In the genomic region with DNA sequence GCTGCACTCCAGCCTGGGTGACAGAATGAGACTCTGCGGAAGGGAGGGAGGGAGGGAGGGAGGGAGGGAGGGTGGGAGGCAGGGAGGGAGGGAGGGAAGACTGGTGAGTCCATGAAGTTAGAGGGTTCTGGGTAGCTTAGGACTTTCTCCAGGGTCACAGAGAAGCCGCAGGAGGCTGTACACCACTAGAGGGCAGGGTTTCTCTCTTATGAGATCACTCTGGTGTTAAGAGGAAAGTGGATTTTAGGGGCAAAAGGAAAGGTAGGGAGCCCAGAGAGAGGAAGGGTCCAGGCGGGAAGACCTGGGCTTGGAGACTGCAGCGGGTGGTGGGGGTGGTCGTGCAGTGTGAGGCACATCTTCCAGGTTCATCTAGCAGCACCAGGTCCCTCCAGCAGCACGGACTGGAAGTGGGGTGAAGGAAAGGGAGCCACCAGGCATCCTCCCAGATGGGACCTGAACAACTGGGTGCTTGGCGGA, we compare ENCODE assay signal across 9 cellular contexts. TPM values are rescaled to one million over a fixed set of nuclear protein-coding genes. Genes with fewer than 3 reads are reported as not detected.
DNase-seq lines count a peak whose midpoint lies in the region; ATAC-seq and TF ChIP-seq lines count a peak whose summit lies in the region.
"Had no signal": no experiment of that assay in that cellular context is flagged by ENCODE, and none has a peak within 500 bp of the region (broad histone marks: within the 10 kb centered on the region; RNA-seq: fewer than 3 reads in every experiment).

No MANE protein-coding gene starts in this region.

- H3K36me3 ChIP-seq in lower lobe of right lung (no peaks in the 10 kb centered on the region), tibial nerve (no peaks in the 10 kb centered on the region)

- TF ChIP-seq CTCF in LNCaP clone FGC (IDR thresholded peaks at IDR 0.05; ENCODE audit: control insufficient read depth, extremely low read depth, insufficient read depth) (peak; percentile 73), lower lobe of right lung (IDR thresholded peaks at IDR 0.05) (peak; percentile 62), tibial nerve (IDR thresholded peaks at IDR 0.05) (peak in 4 of 5 experiments; percentile 37 to 61 (median 52))

- H3K9me3 ChIP-seq in lower lobe of right lung (no peaks in the 10 kb centered on the region), tibial nerve (no peaks in the 10 kb centered on the region)

- DNase-seq in NCI-H2196 (lab: John Stamatoyannopoulos, UW; ENCODE audit: unreplicated experiment) (peak; percentile 60), NCI-H2196 treated with DMSO at 0.1 percent for 48 hours (lab: John Stamatoyannopoulos, UW; ENCODE audit: unreplicated experiment) (no peak), LNCaP clone FGC (ENCODE audit: low read depth) (peak; percentile 19), SK-MEL-5 (ENCODE audit: low read depth, low spot score) (peak; percentile 71), ecto neural progenitor cell (ENCODE audit: low spot score) (peak; percentile 65), lower lobe of right lung (no peak), tibial nerve (ENCODE audit: low spot score in 2 of 2) (peak in 1 of 2 donors; percentile 67)

- TF ChIP-seq POLR2A in tibial nerve (IDR thresholded peaks at IDR 0.05): no peak

- H3K27me3 ChIP-seq in lower lobe of right lung (ENCODE audit: low read depth) (no peaks in the 10 kb centered on the region), tibial nerve (no peaks in the 10 kb centered on the region)

- H3K27ac ChIP-seq in lower lobe of right lung (no peak overlapping the region), tibial nerve (no peak overlapping the region)

- ATAC-seq in lower lobe of right lung: peak; percentile 60 to 66
- ATAC-seq in HG02763 (IDR thresholded peaks at IDR 0.05; ENCODE audit: unreplicated experiment): no peak

- TF ChIP-seq EP300 in tibial nerve (IDR thresholded peaks at IDR 0.05): no peak

- WGBS in tibial nerve, 2 donors: 44 to 57% methylated on average over 7 of the region's 7 CpGs

- H3K4me1 ChIP-seq in lower lobe of right lung: peaks cover 16% of the 10 kb centered on the region
- peaks cover 0 to 8% (median 0%) of the 10 kb centered on the region in 4 donors for H3K4me1 ChIP-seq in tibial nerve

- in situ Hi-C loops in SK-MEL-5 (cut with HindIII; ENCODE audit: low pct_unique_long_range_greater_than_20kb, low sequenced_read_pairs): no loop called here

- intact Hi-C loops in lower lobe of right lung (cut with DNase I): no loop called here

- H3K4me3 ChIP-seq in LNCaP clone FGC (ENCODE audit: low read depth, low read length) (no peak overlapping the region), lower lobe of right lung (no peak overlapping the region), tibial nerve (no peak overlapping the region)

RNA-seq across cellular contexts. Expression of a gene that starts 48.7 kb away (rescaled TPM):
- 1.2 and 2.1 TPM in 2 replicates for total RNA-seq in SK-MEL-5 (2014; rRNA removed; shearing (Covaris generic))
- 3.0 and 5.4 TPM in 2 replicates for polyA plus RNA-seq in SK-MEL-5 (2015; cell fraction: cytosol; rRNA removed)
- 2.1 and 5.8 TPM in 2 replicates for polyA plus RNA-seq in SK-MEL-5 (2015; cell fraction: nucleus; rRNA removed)
- total RNA-seq in lower lobe of right lung (13.2 TPM), tibial nerve (10 to 100 TPM in 1 of 4 donors, 1 to 10 TPM in 3; 6.5 to 10.1 (median 7.4) TPM)

RNA-seq across cellular contexts. Expression of a gene that starts 58.0 kb away (rescaled TPM):
- total RNA-seq in SK-MEL-5 (2014; rRNA removed; shearing (Covaris generic)): 0.82 and 0.90 TPM in 2 replicates
- 2.4 and 3.7 TPM in 2 replicates for polyA plus RNA-seq in SK-MEL-5 (2015; cell fraction: cytosol; rRNA removed)
- polyA plus RNA-seq in SK-MEL-5 (2015; cell fraction: nucleus; rRNA removed): 2.3 and 3.9 TPM in 2 replicates
- total RNA-seq in lower lobe of right lung: 22.2 TPM
- 1 to 10 TPM; 3.3 to 7.0 (median 5.9) TPM for total RNA-seq in tibial nerve
- total RNA-seq: CD4-positive, alpha-beta memory T cell had no signal
- polyA plus RNA-seq: CD4-positive, alpha-beta memory T cell had no signal

Comparison
In these comparisons a context has a peak if more than half of its experiments do, and no peak if none do; other contexts are left out.
1. DNase-seq: peak in NCI-H2196 (single experiment), LNCaP clone FGC (single experiment), SK-MEL-5 (single experiment) and ecto neural progenitor cell (single experiment); none in NCI-H2196 treated with DMSO at 0.1 percent for 48 hours (single experiment) and lower lobe of right lung (single experiment).
2. Peak in every context shown above with its lines, with median percentiles within 50 percentile points of each other: CTCF ChIP-seq.